ENCODE assay signal across 28 cellular contexts in the genomic region with DNA sequence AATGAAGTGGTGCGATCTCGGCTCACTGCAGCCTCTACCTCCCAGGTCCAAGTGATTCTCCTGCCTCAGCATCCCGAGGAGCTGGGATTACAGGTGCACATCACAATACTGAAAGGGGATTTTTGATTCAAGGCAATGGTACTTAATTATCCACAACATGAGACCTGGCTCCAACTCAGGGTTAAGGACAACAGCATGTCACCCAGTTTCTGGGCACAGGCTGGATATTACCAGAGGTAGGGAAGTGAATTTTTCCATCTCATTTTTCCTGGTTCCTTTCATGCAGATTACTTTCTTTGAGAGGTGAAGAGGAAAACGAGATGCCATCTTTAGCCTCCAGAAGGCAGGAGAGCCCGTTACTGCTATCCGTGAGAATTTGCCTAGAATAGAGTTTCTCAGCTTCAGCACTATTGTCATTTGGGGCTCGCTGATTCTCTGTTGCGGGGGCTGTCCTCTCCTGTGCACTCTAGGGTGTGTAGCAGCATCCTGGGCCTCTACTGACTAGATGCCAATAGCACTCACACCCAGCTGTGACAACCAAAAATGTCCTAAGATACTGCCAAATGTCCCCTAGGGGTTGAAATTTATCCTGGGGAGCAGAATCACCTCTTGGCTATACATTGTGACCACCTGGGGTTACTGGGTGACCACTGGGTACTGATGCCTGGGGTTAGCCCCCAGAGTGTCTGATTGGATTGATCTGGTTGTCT.
"Had no signal": no experiment of that assay in that cellular context is flagged by ENCODE, and none has a peak within 500 bp of the region (broad histone marks: within the 10 kb centered on the region; RNA-seq: fewer than 3 reads in every experiment).

No MANE protein-coding gene starts in this region.

- H3K4me1 ChIP-seq: colonic mucosa, esophagus squamous epithelium, gastrocnemius medialis, heart right ventricle, left lung, lower lobe of right lung had no signal

- H3K9me3 ChIP-seq: colonic mucosa, esophagus squamous epithelium, gastrocnemius medialis, heart right ventricle, left lung, lower lobe of right lung, mucosa of descending colon had no signal

- ATAC-seq: effector memory CD8-positive, alpha-beta T cell; esophagus mucosa; gastrocnemius medialis; heart right ventricle; left cardiac atrium; left lung; left ventricle myocardium superior; lower lobe of right lung; mucosa of descending colon had no signal

- H3K9me3 Mint-ChIP-seq: dendritic cell treated with granulocyte-macrophage colony-stimulating factor and Interleukin-4, amounts not matched to agents 40 ng/mL and 50 ng/mL, for 4 days; effector memory CD8-positive, alpha-beta T cell had no signal

- H3K4me3 ChIP-seq: colonic mucosa, esophagus squamous epithelium, gastrocnemius medialis, heart right ventricle, left lung, lower lobe of right lung, mucosa of descending colon had no signal

- FAIRE-seq: endometrium, islet of Langerhans, keratinocyte had no signal

- H3K27ac Mint-ChIP-seq: dendritic cell treated with granulocyte-macrophage colony-stimulating factor and Interleukin-4, amounts not matched to agents 40 ng/mL and 50 ng/mL, for 4 days; effector memory CD8-positive, alpha-beta T cell; endodermal cell; mesothelial cell of epicardium had no signal

- H3K27me3 Mint-ChIP-seq: dendritic cell treated with granulocyte-macrophage colony-stimulating factor and Interleukin-4, amounts not matched to agents 40 ng/mL and 50 ng/mL, for 4 days; effector memory CD8-positive, alpha-beta T cell had no signal

- H3K36me3 ChIP-seq: colonic mucosa, esophagus squamous epithelium, gastrocnemius medialis, heart right ventricle, left lung, lower lobe of right lung had no signal

- DNase-seq: colonic mucosa; cortex of kidney; effector CD8-positive, alpha-beta T cell; effector memory CD8-positive, alpha-beta T cell; endodermal cell; erythroblast; esophagus squamous epithelium; foreskin fibroblast; foreskin melanocyte; gastrocnemius medialis; glutamatergic neuron; head of caudate nucleus; heart right ventricle; hippocampal formation; left cardiac atrium; left lung; left ventricle myocardium superior; lower lobe of right lung; mesenchymal stem cell; mucosa of descending colon; naive B cell had no signal

- H3K27ac ChIP-seq: colonic mucosa, epithelial cell of prostate, esophagus squamous epithelium, gastrocnemius medialis, heart right ventricle, left lung, lower lobe of right lung had no signal

- H3K27me3 ChIP-seq: colonic mucosa, esophagus squamous epithelium, gastrocnemius medialis, left lung had no signal

- H3K36me3 Mint-ChIP-seq: mesothelial cell of epicardium, naive B cell had no signal

- H3K4me3 Mint-ChIP-seq: dendritic cell treated with granulocyte-macrophage colony-stimulating factor and Interleukin-4, amounts not matched to agents 40 ng/mL and 50 ng/mL, for 4 days; effector memory CD8-positive, alpha-beta T cell; endodermal cell; mesothelial cell of epicardium; naive B cell had no signal

- H3K4me1 Mint-ChIP-seq: endodermal cell, mesothelial cell of epicardium, naive B cell had no signal
